ENCODE assay signal across 25 cellular contexts in the genomic region with DNA sequence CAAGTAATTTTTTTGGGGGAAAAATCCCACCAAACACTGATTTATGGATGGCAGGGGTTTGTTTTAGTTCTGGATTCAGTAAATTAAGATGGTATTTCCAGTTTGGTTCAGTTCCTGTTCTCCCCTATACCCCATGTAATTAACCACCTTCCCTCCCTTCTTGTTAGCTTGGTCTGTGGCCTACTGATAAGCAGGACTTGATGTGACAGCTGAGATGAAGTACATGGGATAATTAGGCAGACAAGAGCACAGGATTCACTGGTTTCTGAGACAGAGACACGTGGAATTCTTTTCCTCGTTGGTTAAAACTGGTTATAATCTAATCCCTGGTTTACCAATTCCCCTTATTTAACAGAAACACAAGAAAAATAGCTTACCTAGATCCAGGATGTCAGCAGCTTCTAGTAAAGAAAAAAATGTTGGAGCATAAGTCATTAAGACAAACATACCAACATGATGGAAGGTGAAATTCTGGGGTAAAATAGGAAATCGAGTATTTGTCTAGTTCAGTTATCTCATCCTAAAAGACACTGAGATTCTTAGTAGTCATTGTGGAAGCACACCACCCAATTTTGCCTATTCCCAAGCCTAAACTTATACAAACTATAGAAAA.
"Had no signal": no experiment of that assay in that cellular context is flagged by ENCODE, and none has a peak within 500 bp of the region (broad histone marks: within the 10 kb centered on the region; RNA-seq: fewer than 3 reads in every experiment).

No MANE protein-coding gene starts in this region.

- DNase-seq: activated B cell treated with CpG ODN at 0.5 μM for 24 hours; activated CD4-positive, alpha-beta T cell treated with anti-CD3 and anti-CD28 coated beads for 1 hour; activated CD4-positive, alpha-beta T cell treated with anti-CD3 and anti-CD28 coated beads, Interleukin-2, amount 10 ng/mL, durations not matched to agents 24 days and 14 days; activated CD4-positive, alpha-beta T cell treated with anti-CD3 and anti-CD28 coated beads, Interleukin-2, amount 50 U/mL, for 48 hours; activated CD8-positive, alpha-beta memory T cell treated with anti-CD3 and anti-CD28 coated beads, Interleukin-2, amount 10 ng/mL, durations not matched to agents 7 days and 5 days; activated effector memory CD4-positive, alpha-beta T cell treated with anti-CD3 and anti-CD28 coated beads, Interleukin-2, amount 50 U/mL, for 16 hours; activated naive CD4-positive, alpha-beta T cell treated with Interleukin-2 at 50 U/mL for 16 hours; activated naive CD8-positive, alpha-beta T cell treated with anti-CD3 and anti-CD28 coated beads, Interleukin-2, amount 50 U/mL, for 24 hours; activated T-cell treated with anti-CD3 and anti-CD28 coated beads, Interleukin-2, amount 50 U/mL, for 4 hours; amygdala; Karpas-422; MM.1S; NCI-H1105; NCI-H1436; NCI-H187; NCI-H2081 treated with DMSO at 0.1 percent for 48 hours; NCI-H446; NCI-H524; PC-3; SHP77 treated with DMSO at 0.1 percent for 48 hours; T-cell; T-helper 2 cell; T1000 had no signal

- FAIRE-seq: astrocyte had no signal

- ATAC-seq: activated CD8-positive, alpha-beta memory T cell treated with anti-CD3 and anti-CD28 coated beads, Interleukin-2, amount 10 ng/mL, durations not matched to agents 7 days and 5 days; activated naive CD4-positive, alpha-beta T cell treated with anti-CD3 and anti-CD28 coated beads, Interleukin-2, amount 50 U/mL, for 72 hours; activated naive CD8-positive, alpha-beta T cell treated with anti-CD3 and anti-CD28 coated beads, Interleukin-2, amount 50 U/mL, for 24 hours; activated T-cell treated with anti-CD3 and anti-CD28 coated beads, Interleukin-2, amount 50 U/mL, for 4 hours; PC-3; T-cell had no signal
